Comparison of ENCODE assay signal across 1 cellular context in genomic region chr9:87599901-87600610, GRCh38.
TF ChIP-seq lines count a peak whose summit lies in the region.

No MANE protein-coding gene starts in this region.

TF ChIP-seq in HEK293, 187 proteins besides CTCF, POLR2A, EP300 and RAD21 (continued from another document and continues in another):
- no peak for TF ChIP-seq TCF7L2 (IDR thresholded peaks at IDR 0.05; ENCODE audit: borderline replicate concordance, low read depth, low read length)
- TF ChIP-seq ZNF561 (tag by site-specific recombination; IDR thresholded peaks at IDR 0.05; ENCODE audit: borderline replicate concordance), result 0 out of 2 replicates have a peak, but pooled peaks have one; percentile 39
- no peak for TF ChIP-seq ZNF560 (tag by site-specific recombination; IDR thresholded peaks at IDR 0.05; ENCODE audit: borderline replicate concordance)
- TF ChIP-seq ZNF549 (tag by site-specific recombination; IDR thresholded peaks at IDR 0.05), result no peak
- no peak for TF ChIP-seq ZNF660 (tag by site-specific recombination; IDR thresholded peaks at IDR 0.05)
- no peak for TF ChIP-seq ZSCAN30 (tag by site-specific recombination; IDR thresholded peaks at IDR 0.05)
- no peak for TF ChIP-seq KLF10 (tag by site-specific recombination; IDR thresholded peaks at IDR 0.05)
- TF ChIP-seq ZNF391 (tag by site-specific recombination; IDR thresholded peaks at IDR 0.05; ENCODE audit: borderline replicate concordance, low read depth), result 0 out of 2 replicates have a peak, but pooled peaks have one; percentile 38
- no peak for TF ChIP-seq ZNF266 (tag by site-specific recombination; IDR thresholded peaks at IDR 0.05; ENCODE audit: low read depth)
- no peak for TF ChIP-seq ZNF791 (tag by site-specific recombination; IDR thresholded peaks at IDR 0.05)
- TF ChIP-seq ZNF747 (tag by site-specific recombination; IDR thresholded peaks at IDR 0.05), result no peak
- no peak for TF ChIP-seq ZBTB7A (tag by site-specific recombination; IDR thresholded peaks at IDR 0.05; ENCODE audit: low read depth)
- no peak for TF ChIP-seq ZFP69B (tag by site-specific recombination; IDR thresholded peaks at IDR 0.05)
- no peak for TF ChIP-seq ZBTB10 (tag by site-specific recombination; IDR thresholded peaks at IDR 0.05)
- TF ChIP-seq ZNF138 (tag by site-specific recombination; IDR thresholded peaks at IDR 0.05; ENCODE audit: borderline replicate concordance), result no peak
- TF ChIP-seq ZNF645 (tag by site-specific recombination; IDR thresholded peaks at IDR 0.05), result no peak
- TF ChIP-seq ZBTB21 (tag by site-specific recombination; IDR thresholded peaks at IDR 0.05), result no peak
- TF ChIP-seq ZNF621 (tag by site-specific recombination; IDR thresholded peaks at IDR 0.05), result no peak
- no peak for TF ChIP-seq GLIS2 (tag by site-specific recombination; IDR thresholded peaks at IDR 0.05)
- no peak for TF ChIP-seq GLI4 (tag by site-specific recombination; IDR thresholded peaks at IDR 0.05)
- TF ChIP-seq HOXA7 (CRISPR knock-in tag; IDR thresholded peaks at IDR 0.05; ENCODE audit: borderline replicate concordance), result no peak
- TF ChIP-seq WT1 (tag by site-specific recombination; IDR thresholded peaks at IDR 0.05), result peak; percentile 79
- no peak for TF ChIP-seq ZNF610 (tag by site-specific recombination; IDR thresholded peaks at IDR 0.05; ENCODE audit: borderline replicate concordance)
- TF ChIP-seq ZNF529 (tag by site-specific recombination; IDR thresholded peaks at IDR 0.05; ENCODE audit: insufficient replicate concordance), result no peak
- TF ChIP-seq RBAK (tag by site-specific recombination; IDR thresholded peaks at IDR 0.05), result no peak
- no peak for TF ChIP-seq ZNF623 (tag by site-specific recombination; IDR thresholded peaks at IDR 0.05)
- TF ChIP-seq KLF7 (tag by site-specific recombination; IDR thresholded peaks at IDR 0.05; ENCODE audit: borderline replicate concordance), result no peak
- no peak for TF ChIP-seq ZNF175 (tag by site-specific recombination; IDR thresholded peaks at IDR 0.05)
- no peak for TF ChIP-seq ZFHX2 (tag by site-specific recombination; conservative IDR thresholded peaks at IDR 0.05)
- TF ChIP-seq ZFP3 (tag by site-specific recombination; IDR thresholded peaks at IDR 0.05; ENCODE audit: low read depth), result no peak
- TF ChIP-seq ZNF10 (tag by site-specific recombination; IDR thresholded peaks at IDR 0.05), result no peak
- no peak for TF ChIP-seq ZNF132 (tag by site-specific recombination; IDR thresholded peaks at IDR 0.05; ENCODE audit: borderline replicate concordance)
- no peak for TF ChIP-seq ZNF677 (tag by site-specific recombination; IDR thresholded peaks at IDR 0.05)
- peak; percentile 31; the same call in 1 of the 2 replicates for TF ChIP-seq KLF17 (tag by site-specific recombination; IDR thresholded peaks at IDR 0.05)
- TF ChIP-seq, protein P1, sequence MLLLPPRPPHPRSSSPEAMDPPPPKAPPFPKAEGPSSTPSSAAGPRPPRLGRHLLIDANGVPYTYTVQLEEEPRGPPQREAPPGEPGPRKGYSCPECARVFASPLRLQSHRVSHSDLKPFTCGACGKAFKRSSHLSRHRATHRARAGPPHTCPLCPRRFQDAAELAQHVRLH (tag by site-specific recombination; IDR thresholded peaks at IDR 0.05), result no peak
- no peak for TF ChIP-seq ZNF701 (tag by site-specific recombination; IDR thresholded peaks at IDR 0.05)
- TF ChIP-seq GLIS1 (tag by site-specific recombination; IDR thresholded peaks at IDR 0.05), result peak; percentile 85
- TF ChIP-seq ZNF155 (tag by site-specific recombination; IDR thresholded peaks at IDR 0.05), result no peak
- no peak for TF ChIP-seq ZNF274 (IDR thresholded peaks at IDR 0.05; ENCODE audit: low read length)
- TF ChIP-seq ZNF274 (tag by site-specific recombination; IDR thresholded peaks at IDR 0.05; ENCODE audit: borderline replicate concordance), result no peak
- no peak for TF ChIP-seq ZNF555 (tag by site-specific recombination; conservative IDR thresholded peaks at IDR 0.05)
- TF ChIP-seq ZNF544 (tag by site-specific recombination; IDR thresholded peaks at IDR 0.05), result no peak
- no peak for TF ChIP-seq ATF2 (tag by site-specific recombination; IDR thresholded peaks at IDR 0.05; ENCODE audit: low read depth)
- TF ChIP-seq SP2 (tag by site-specific recombination; IDR thresholded peaks at IDR 0.05), result no peak
- TF ChIP-seq ZNF530 (tag by site-specific recombination; IDR thresholded peaks at IDR 0.05; ENCODE audit: low read depth), result no peak
- peak; percentile 67 for TF ChIP-seq SP7 (tag by site-specific recombination; IDR thresholded peaks at IDR 0.05)
- TF ChIP-seq ZNF501 (tag by site-specific recombination; IDR thresholded peaks at IDR 0.05), result no peak
- TF ChIP-seq, protein P2, sequence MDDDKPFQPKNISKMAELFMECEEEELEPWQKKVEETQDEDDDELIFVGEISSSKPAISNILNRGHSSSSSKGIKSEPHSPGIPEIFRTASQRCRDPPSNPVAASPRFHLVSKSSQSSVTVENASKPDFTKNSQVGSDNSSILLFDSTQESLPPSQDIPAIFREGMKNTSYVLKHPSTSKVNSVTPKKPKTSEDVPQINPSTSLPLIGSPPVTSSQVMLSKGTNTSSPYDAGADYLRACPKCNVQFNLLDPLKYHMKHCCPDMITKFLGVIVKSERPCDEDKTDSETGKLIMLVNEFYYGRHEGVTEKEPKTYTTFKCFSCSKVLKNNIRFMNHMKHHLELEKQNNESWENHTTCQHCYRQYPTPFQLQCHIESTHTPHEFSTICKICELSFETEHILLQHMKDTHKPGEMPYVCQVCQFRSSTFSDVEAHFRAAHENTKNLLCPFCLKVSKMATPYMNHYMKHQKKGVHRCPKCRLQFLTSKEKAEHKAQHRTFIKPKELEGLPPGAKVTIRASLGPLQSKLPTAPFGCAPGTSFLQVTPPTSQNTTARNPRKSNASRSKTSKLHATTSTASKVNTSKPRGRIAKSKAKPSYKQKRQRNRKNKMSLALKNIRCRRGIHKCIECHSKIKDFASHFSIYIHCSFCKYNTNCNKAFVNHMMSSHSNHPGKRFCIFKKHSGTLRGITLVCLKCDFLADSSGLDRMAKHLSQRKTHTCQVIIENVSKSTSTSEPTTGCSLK (tag by site-specific recombination; IDR thresholded peaks at IDR 0.05), result no peak
- no peak for TF ChIP-seq ZNF48 (tag by site-specific recombination; IDR thresholded peaks at IDR 0.05)
- TF ChIP-seq ZNF221 (tag by site-specific recombination; IDR thresholded peaks at IDR 0.05; ENCODE audit: borderline replicate concordance), result no peak
- TF ChIP-seq ZNF692 (tag by site-specific recombination; IDR thresholded peaks at IDR 0.05), result no peak; the same call in 1 of the 2 replicates
- TF ChIP-seq KLF9 (tag by site-specific recombination; IDR thresholded peaks at IDR 0.05; ENCODE audit: low read depth), result no peak
- no peak for TF ChIP-seq ZNF624 (tag by site-specific recombination; IDR thresholded peaks at IDR 0.05)
- no peak for TF ChIP-seq KLF8 (tag by site-specific recombination; IDR thresholded peaks at IDR 0.05)
- TF ChIP-seq ZNF366 (tag by site-specific recombination; conservative IDR thresholded peaks at IDR 0.05), result peak; percentile 53; the same call in 1 of the 2 replicates
- no peak for TF ChIP-seq IKZF3 (tag by site-specific recombination; IDR thresholded peaks at IDR 0.05)
- peak; percentile 82 for TF ChIP-seq FEZF1 (tag by site-specific recombination; IDR thresholded peaks at IDR 0.05)
- no peak for TF ChIP-seq ZNF423 (tag by site-specific recombination; IDR thresholded peaks at IDR 0.05)
- no peak for TF ChIP-seq ZNF670 (tag by site-specific recombination; IDR thresholded peaks at IDR 0.05; ENCODE audit: low read depth)
- TF ChIP-seq ZNF146 (tag by site-specific recombination; IDR thresholded peaks at IDR 0.05), result 0 out of 2 replicates have a peak, but pooled peaks have one; percentile 16
- no peak for TF ChIP-seq ZNF362 (tag by site-specific recombination; IDR thresholded peaks at IDR 0.05)
- TF ChIP-seq ZNF19 (tag by site-specific recombination; IDR thresholded peaks at IDR 0.05; ENCODE audit: low read depth), result no peak
- no peak for TF ChIP-seq SCRT1 (tag by site-specific recombination; IDR thresholded peaks at IDR 0.05; ENCODE audit: borderline replicate concordance)
- no peak for TF ChIP-seq EGR2 (tag by site-specific recombination; IDR thresholded peaks at IDR 0.05; ENCODE audit: low read depth)
- TF ChIP-seq ZNF324 (tag by site-specific recombination; IDR thresholded peaks at IDR 0.05), result no peak
- TF ChIP-seq ZNF843 (tag by site-specific recombination; IDR thresholded peaks at IDR 0.05), result peak; percentile 86
- no peak for TF ChIP-seq ZIC2 (tag by site-specific recombination; IDR thresholded peaks at IDR 0.05)
- TF ChIP-seq ZBTB6 (tag by site-specific recombination; IDR thresholded peaks at IDR 0.05), result no peak
- no peak for TF ChIP-seq ZNF785 (tag by site-specific recombination; IDR thresholded peaks at IDR 0.05)
